ENCODE assay signal across 24 cellular contexts in genomic region chr15:29800441-29801366, GRCh38. TPM values are rescaled to one million over a fixed set of nuclear protein-coding genes. Genes with fewer than 3 reads are reported as not detected.
A peak's percentile ranks its signal among the peaks of the same experiment; 100 is the strongest.
DNase-seq lines count a peak whose midpoint lies in the region; ATAC-seq, FAIRE-seq and TF ChIP-seq lines count a peak whose summit lies in the region.
"Had no signal": no experiment of that assay in that cellular context is flagged by ENCODE, and none has a peak within 500 bp of the region (broad histone marks: within the 10 kb centered on the region; RNA-seq: fewer than 3 reads in every experiment).

No MANE protein-coding gene starts in this region.

- H3K4me3 ChIP-seq in heart left ventricle, result peak overlapping the region in 9 of 12 donors; percentile 28 to 48 (median 37)
- peak overlapping the region; percentile 15 to 63 (median 44) for H3K4me3 ChIP-seq in endothelial cell of umbilical vein (replicated peaks in 1 of 3; ENCODE audit: insufficient read depth in 1 of 3, low read depth in 1 of 3, low read length in 3 of 3)
- no peak overlapping the region for H3K4me3 ChIP-seq in mesodermal cell (ENCODE audit: extremely low read depth, insufficient read depth, low read length, poor library complexity, severe bottlenecking)
- peak overlapping the region in 1 of 2 donors; percentile 3 for H3K4me3 ChIP-seq in vagina
- H3K4me3 ChIP-seq: skin epidermis had no signal

- intact Hi-C loops in heart left ventricle (cut with DNase I), result loop anchor here in 2 of 10 donors (5.0 kb wide), 1 partner anchor 43 kb away; no protein-coding TSS in a partner anchor
- intact Hi-C loops in left cardiac atrium (cut with DNase I), result no loop called here
- intact Hi-C loops in endothelial cell of umbilical vein (cut with micrococcal nuclease), result loop anchor here (1.0 to 2.0 kb wide), 2 partner anchors 16 to 22 kb away; partner anchors contain the start of gene TJP1
- intact Hi-C loops in vagina (cut with DNase I), result no loop called here

- H4K20me1 ChIP-seq in endothelial cell of umbilical vein (replicated peaks; ENCODE audit: control insufficient read depth, extremely low read depth, insufficient read depth, low read length), result no peaks in the 10 kb centered on the region

- no peak overlapping the region for H2AFZ ChIP-seq in endothelial cell of umbilical vein (ENCODE audit: low read depth, low read length)

- peaks cover 0 to 4% (median 0%) of the 10 kb centered on the region in 12 donors for H3K9me3 ChIP-seq in heart left ventricle
- no peaks in the 10 kb centered on the region for H3K9me3 ChIP-seq in endothelial cell of umbilical vein (replicated peaks; ENCODE audit: control insufficient read depth, insufficient read depth, low read length)
- H3K9me3 ChIP-seq in mesodermal cell (ENCODE audit: control insufficient read depth, low read length), result peaks cover 7% of the 10 kb centered on the region
- no peaks in the 10 kb centered on the region for H3K9me3 ChIP-seq in vagina
- H3K9me3 ChIP-seq: tibial nerve had no signal

- TF ChIP-seq POLR2A in heart left ventricle (IDR thresholded peaks at IDR 0.05) (no peak), endothelial cell of umbilical vein (IDR thresholded peaks at IDR 0.05; ENCODE audit: low read depth, low read length) (no peak), vagina (IDR thresholded peaks at IDR 0.05) (no peak)

- peak; percentile 75 for FAIRE-seq in endothelial cell of umbilical vein (lab: Jason Lieb, UNC)
- FAIRE-seq: GM18507 had no signal

- WGBS in heart left ventricle, 4 donors, result 21 to 31% (median 25%) methylated on average over 7 of the region's 7 CpGs
- 100% methylated on average over 1 of the region's 7 CpGs for WGBS in mesodermal cell (ENCODE audit: insufficient coverage in 2 of 2), 2 experiments

- H3K4me1 ChIP-seq in heart left ventricle (peaks cover 11 to 62% (median 51%) of the 10 kb centered on the region in 12 donors), endothelial cell of umbilical vein (ENCODE audit: control insufficient read depth, extremely low read depth, insufficient read depth, low read length) (peaks cover 43% of the 10 kb centered on the region), mesodermal cell (ENCODE audit: control insufficient read depth, insufficient read depth, low read length, poor library complexity, severe bottlenecking) (peaks cover 19% of the 10 kb centered on the region), vagina (peaks cover 44% of the 10 kb centered on the region)

- no peaks in the 10 kb centered on the region for H3K9me1 ChIP-seq in endothelial cell of umbilical vein (replicated peaks; ENCODE audit: control insufficient read depth, extremely low read depth, insufficient read depth, low read length)

- DNase-seq in heart left ventricle (no peak), left cardiac atrium (no peak), endothelial cell of umbilical vein (ENCODE audit: low read depth, low spot score) (peak; percentile 97), vagina (ENCODE audit: extremely low spot score in 2 of 2) (no peak), substantia nigra (lab: John Stamatoyannopoulos, UW) (no peak), glomerular visceral epithelial cell (ENCODE audit: extremely low spot score) (no peak), retina (no peak)
- DNase-seq: 8988T; activated CD4-positive, alpha-beta T cell treated with anti-CD3 and anti-CD28 coated beads, Interleukin-2, amount 50 U/mL, for 48 hours; activated naive CD8-positive, alpha-beta T cell treated with anti-CD3 and anti-CD28 coated beads for 36 hours; activated T-cell treated with anti-CD3 and anti-CD28 coated beads, Interleukin-2, amount 50 U/mL, for 48 hours; DMS53; effector memory CD4-positive, alpha-beta T cell; foreskin fibroblast; midbrain; MM.1S; NCI-H1930; NCI-H524 treated with DMSO at 0.1 percent for 48 hours had no signal

- peak in 1 of 4 donors; percentile 67 for ATAC-seq in heart left ventricle
- no peak for ATAC-seq in left cardiac atrium
- ATAC-seq: stimulated activated effector memory CD8-positive, alpha-beta T cell treated with anti-CD3 and anti-CD28 coated beads, Interleukin-12 subunit alpha, Interleukin-12 subunit beta, amount 100 ng/mL, for 72 hours had no signal

- CTCF ChIA-PET in endothelial cell of umbilical vein (lab: Charles Lee), result interaction anchor here (0.7 to 1.8 kb wide), 7 partner anchors 12 to 125 kb away, joined by 3 to 9 read pairs (median 4); no protein-coding TSS in a partner anchor

- peaks cover 79% of the 10 kb centered on the region for H3K79me2 ChIP-seq in endothelial cell of umbilical vein (ENCODE audit: control insufficient read depth, insufficient read depth, low read length)

- peak overlapping the region; percentile 95 for H3K4me2 ChIP-seq in endothelial cell of umbilical vein (ENCODE audit: insufficient read depth, low read length)

- dilution Hi-C loops in endothelial cell of umbilical vein (cut with MboI; ENCODE audit: extremely low pct_ligation_motif_present, low sequenced_read_pairs), result no loop called here

- BruUV-seq in endothelial cell of umbilical vein (replicated peaks; lab: Mats Ljungman, UMichigan), result TSS peak; percentile 95

- TF ChIP-seq CTCF in heart left ventricle (IDR thresholded peaks at IDR 0.05) (no peak), endothelial cell of umbilical vein (IDR thresholded peaks at IDR 0.05; ENCODE audit: extremely low read depth in 1 of 2, insufficient read depth in 1 of 2, low read depth in 1 of 2, low read length in 2 of 2) (no peak), vagina (IDR thresholded peaks at IDR 0.05) (no peak)

- H3K27ac ChIP-seq in heart left ventricle (peak overlapping the region in 11 of 12 donors; percentile 35 to 74 (median 66)), endothelial cell of umbilical vein (ENCODE audit: insufficient read depth, low read depth, low read length) (peak overlapping the region; percentile 92), mesodermal cell (ENCODE audit: low read depth, low read length, severe bottlenecking) (peak overlapping the region; percentile 82), vagina (peak overlapping the region; percentile 17), substantia nigra (ENCODE audit: low read depth, low read length, poor library complexity, severe bottlenecking) (no peak overlapping the region)

- H3K36me3 ChIP-seq in heart left ventricle (peaks cover 0 to 25% (median 4%) of the 10 kb centered on the region in 9 donors), endothelial cell of umbilical vein (ENCODE audit: control insufficient read depth in 2 of 2, extremely low read depth in 1 of 2, insufficient read depth in 2 of 2, low read length in 2 of 2) (peaks cover 0 to 3% of the 10 kb centered on the region in 2 experiments), mesodermal cell (ENCODE audit: control insufficient read depth, insufficient read depth, low read length) (peaks cover 41% of the 10 kb centered on the region), vagina (no peaks in the 10 kb centered on the region)

- POLR2A ChIA-PET in endothelial cell of umbilical vein (lab: Charles Lee), result interaction anchor here (0.8 to 2.3 kb wide), 2 partner anchors 20 to 22 kb away, joined by 3 to 7 read pairs; no protein-coding TSS in a partner anchor

- no peaks in the 10 kb centered on the region for H3K27me3 ChIP-seq in heart left ventricle
- no peaks in the 10 kb centered on the region for H3K27me3 ChIP-seq in endothelial cell of umbilical vein (ENCODE audit: control insufficient read depth in 2 of 2, insufficient read depth in 2 of 2, low read length in 2 of 2)
- no peaks in the 10 kb centered on the region for H3K27me3 ChIP-seq in vagina
- H3K27me3 ChIP-seq: tibial nerve had no signal

- peak overlapping the region; percentile 90 for H3K9ac ChIP-seq in endothelial cell of umbilical vein (replicated peaks; ENCODE audit: extremely low read depth, insufficient read depth, low read length)

TF ChIP-seq in endothelial cell of umbilical vein, 7 proteins besides CTCF, POLR2A, EP300 and RAD21:
- no peak for TF ChIP-seq GATA2 (IDR thresholded peaks at IDR 0.05; ENCODE audit: insufficient read depth, insufficient read length, low read depth, low read length)
- TF ChIP-seq, protein P1, sequence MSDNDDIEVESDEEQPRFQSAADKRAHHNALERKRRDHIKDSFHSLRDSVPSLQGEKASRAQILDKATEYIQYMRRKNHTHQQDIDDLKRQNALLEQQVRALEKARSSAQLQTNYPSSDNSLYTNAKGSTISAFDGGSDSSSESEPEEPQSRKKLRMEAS (IDR thresholded peaks at IDR 0.05; ENCODE audit: insufficient read depth, insufficient read length), result no peak
- TF ChIP-seq JUN (IDR thresholded peaks at IDR 0.05; ENCODE audit: borderline replicate concordance, insufficient read depth, insufficient read length, low read depth), result no peak
- no peak for TF ChIP-seq FOS (IDR thresholded peaks at IDR 0.05; ENCODE audit: borderline replicate concordance, insufficient read depth, low read length)
- no peak for TF ChIP-seq MYC (IDR thresholded peaks at IDR 0.05; ENCODE audit: low read depth, low read length)
- no peak for TF ChIP-seq EZH2 (IDR thresholded peaks at IDR 0.05; ENCODE audit: borderline replicate concordance, low read depth, low read length, severe bottlenecking)
- no peak for TF ChIP-seq POLR2AphosphoS5 (IDR thresholded peaks at IDR 0.05; ENCODE audit: insufficient read depth, low read depth, low read length)

RNA-seq across cellular contexts. Expression of gene TJP1, which starts 21.6 kb away (rescaled TPM):
- total RNA-seq in heart left ventricle, result 100 to 1,000 TPM in 6 of 9 donors, 10 to 100 TPM in 3; 89.4 to 159 (median 112) TPM
- polyA plus RNA-seq in heart left ventricle, result 10 to 100 TPM; 26.8 to 41.8 TPM
- 10 to 100 TPM; 85.2 to 95.9 TPM for total RNA-seq in left cardiac atrium
- total RNA-seq in endothelial cell of umbilical vein, result 128 and 133 TPM in 2 replicates
- 43.8 and 45.6 TPM in 2 replicates for polyA plus RNA-seq in endothelial cell of umbilical vein
- 46.5 and 50.7 TPM in 2 replicates for polyA plus RNA-seq in endothelial cell of umbilical vein (2011; cell fraction: cytosol; rRNA removed)
- polyA plus RNA-seq in endothelial cell of umbilical vein (2011; cell fraction: nucleus; rRNA removed), result 107 and 123 TPM in 2 replicates
- polyA plus RNA-seq in endothelial cell of umbilical vein (2012), result 47.6 and 61.8 TPM in 2 replicates
- polyA minus RNA-seq in endothelial cell of umbilical vein, result 118 and 121 TPM in 2 replicates
- 22.8 TPM for polyA minus RNA-seq in endothelial cell of umbilical vein (2011; cell fraction: cytosol; rRNA and poly(A)+ RNA removed)
- polyA minus RNA-seq in endothelial cell of umbilical vein (2011; cell fraction: nucleus; rRNA and poly(A)+ RNA removed), result 164 and 213 TPM in 2 replicates
- polyA plus RNA-seq in mesodermal cell (2013, experiment 1 of 2), result 118 TPM
- polyA plus RNA-seq in mesodermal cell (2013, experiment 2 of 2), result 106 TPM
- 110 TPM for total RNA-seq in vagina
- total RNA-seq: activated naive CD8-positive, alpha-beta T cell treated with anti-CD3 and anti-CD28 coated beads for 36 hours had no signal
- polyA plus RNA-seq: CD14-positive monocyte had no signal
